In genomic region chr1:167654975-167655575, GRCh38 we compare ENCODE assay signal across 18 cellular contexts. TPM values are rescaled to one million over a fixed set of nuclear protein-coding genes. Genes with fewer than 3 reads are reported as not detected.
A peak's percentile ranks its signal among the peaks of the same experiment; 100 is the strongest.
DNase-seq lines count a peak whose midpoint lies in the region; ATAC-seq and TF ChIP-seq lines count a peak whose summit lies in the region.
"Had no signal": no experiment of that assay in that cellular context is flagged by ENCODE, and none has a peak within 500 bp of the region (broad histone marks: within the 10 kb centered on the region; RNA-seq: fewer than 3 reads in every experiment).

No MANE protein-coding gene starts in this region.

- H3K9me2 ChIP-seq in GM23338 (ENCODE audit: insufficient read depth) = 0 out of 2 replicates have a peak, but pooled peaks cover 4% of the 10 kb centered on the region

- peaks cover 5% of the 10 kb centered on the region for H3K27me3 Mint-ChIP-seq in GM23338 (ENCODE audit: insufficient read depth, low read depth, poor library complexity)
- no peaks in the 10 kb centered on the region for H3K27me3 Mint-ChIP-seq in activated CD8-positive, alpha-beta T cell treated with anti-CD3 and anti-CD28 coated beads for 36 hours
- H3K27me3 Mint-ChIP-seq in activated CD4-positive, alpha-beta memory T cell treated with anti-CD3 and anti-CD28 coated beads, Interleukin-2, amount 10 ng/mL, durations not matched to agents 7 days and 5 days = no peaks in the 10 kb centered on the region
- H3K27me3 Mint-ChIP-seq: activated CD4-positive, alpha-beta T cell treated with anti-CD3 and anti-CD28 coated beads, Interleukin-2, amount 10 ng/mL, durations not matched to agents 7 days and 5 days had no signal

- H3K9me3 Mint-ChIP-seq in GM23338 = no peaks in the 10 kb centered on the region
- no peaks in the 10 kb centered on the region for H3K9me3 Mint-ChIP-seq in activated CD8-positive, alpha-beta T cell treated with anti-CD3 and anti-CD28 coated beads for 36 hours
- H3K9me3 Mint-ChIP-seq in activated CD4-positive, alpha-beta memory T cell treated with anti-CD3 and anti-CD28 coated beads, Interleukin-2, amount 10 ng/mL, durations not matched to agents 7 days and 5 days = no peaks in the 10 kb centered on the region
- H3K9me3 Mint-ChIP-seq: activated CD4-positive, alpha-beta T cell treated with anti-CD3 and anti-CD28 coated beads, Interleukin-2, amount 10 ng/mL, durations not matched to agents 7 days and 5 days; mesothelial cell of epicardium; T-helper 1 cell treated with Interleukin-12 subunit alpha and Interleukin-12 subunit beta and Interleukin-4 antibody, amounts not matched to agents 30 μg/mL and 1 μg/mL, for 36 hours had no signal

- H3K9me3 ChIP-seq in heart right ventricle = no peaks in the 10 kb centered on the region
- no peaks in the 10 kb centered on the region for H3K9me3 ChIP-seq in trophoblast cell (ENCODE audit: insufficient read depth, low read depth, low read length)
- H3K9me3 ChIP-seq in thyroid gland = no peaks in the 10 kb centered on the region
- H3K9me3 ChIP-seq: BE2C, testis had no signal

- no peak for TF ChIP-seq CTCF in GM23338 (conservative IDR thresholded peaks at IDR 0.05; ENCODE audit: low read depth in 2 of 2)
- no peak for TF ChIP-seq CTCF in activated CD8-positive, alpha-beta T cell treated with anti-CD3 and anti-CD28 coated beads for 36 hours (IDR thresholded peaks at IDR 0.05)
- TF ChIP-seq CTCF in heart right ventricle (IDR thresholded peaks at IDR 0.05) = no peak
- no peak for TF ChIP-seq CTCF in thyroid gland (IDR thresholded peaks at IDR 0.05)

- peaks cover 4% of the 10 kb centered on the region for H3K79me1 ChIP-seq in trophoblast cell (ENCODE audit: low read length)

- no peak overlapping the region for H4K8ac ChIP-seq in trophoblast cell (ENCODE audit: low read depth, low read length)

- 29 to 32% methylated on average over 7 of the region's 7 CpGs for WGBS in heart right ventricle, 2 donors
- no CpG with 5 or more reads among the region's 7 CpGs for WGBS in trophoblast cell (ENCODE audit: extremely low coverage, insufficient coverage, insufficient read length)
- WGBS in thyroid gland, 2 donors = 55 to 77% methylated on average over 7 of the region's 7 CpGs

- no peaks in the 10 kb centered on the region for H3K36me3 Mint-ChIP-seq in GM23338 (ENCODE audit: low read depth)
- peaks cover 28% of the 10 kb centered on the region for H3K36me3 Mint-ChIP-seq in activated CD8-positive, alpha-beta T cell treated with anti-CD3 and anti-CD28 coated beads for 36 hours (ENCODE audit: low read depth)
- H3K36me3 Mint-ChIP-seq in activated CD4-positive, alpha-beta memory T cell treated with anti-CD3 and anti-CD28 coated beads, Interleukin-2, amount 10 ng/mL, durations not matched to agents 7 days and 5 days (ENCODE audit: low read depth) = peaks cover 69% of the 10 kb centered on the region
- H3K36me3 Mint-ChIP-seq: mesothelial cell of epicardium had no signal

- H3K4ac ChIP-seq in trophoblast cell (ENCODE audit: low read depth, low read length) = no peak overlapping the region

- no peak overlapping the region for H3K18ac ChIP-seq in trophoblast cell (ENCODE audit: low read length)

- H2AK5ac ChIP-seq in trophoblast cell (ENCODE audit: low read length) = no peak overlapping the region

- POLR2A ChIA-PET in activated CD8-positive, alpha-beta T cell treated with anti-CD3 and anti-CD28 coated beads for 36 hours (lab: Charles Lee) = interaction anchor here (0.8 kb wide), 1 partner anchor 11 kb away, joined by 3 read pairs; no protein-coding TSS in a partner anchor
- POLR2A ChIA-PET in activated CD4-positive, alpha-beta memory T cell treated with anti-CD3 and anti-CD28 coated beads, Interleukin-2, amount 10 ng/mL, durations not matched to agents 7 days and 5 days (lab: Charles Lee) = interaction anchor here (1.2 kb wide), 1 partner anchor 21 kb away, joined by 4 read pairs; no protein-coding TSS in a partner anchor

- H3K27ac ChIP-seq in GM23338 (ENCODE audit: low read depth) (no peak overlapping the region), heart right ventricle (peak overlapping the region; percentile 39 to 87 (median 70)), trophoblast cell (ENCODE audit: low read depth, low read length) (no peak overlapping the region), thyroid gland (peak overlapping the region in 1 of 3 donors; percentile 57)
- H3K27ac ChIP-seq: parathyroid adenoma, testis had no signal

- H2BK5ac ChIP-seq in trophoblast cell (ENCODE audit: low read depth, low read length, poor library complexity) = no peak overlapping the region

- H3K4me3 ChIP-seq in GM23338 = no peak overlapping the region
- no peak overlapping the region for H3K4me3 ChIP-seq in heart right ventricle
- H3K4me3 ChIP-seq in trophoblast cell (ENCODE audit: low read depth, low read length) = no peak overlapping the region
- no peak overlapping the region for H3K4me3 ChIP-seq in thyroid gland (replicated peaks in 1 of 3)
- H3K4me3 ChIP-seq: testis had no signal

- no peak overlapping the region for H3K14ac ChIP-seq in trophoblast cell (ENCODE audit: low read length)

- TF ChIP-seq POLR2A in thyroid gland (IDR thresholded peaks at IDR 0.05) = no peak

- no peak overlapping the region for H3K9ac ChIP-seq in trophoblast cell (ENCODE audit: low read length)
- H3K9ac ChIP-seq: parathyroid adenoma had no signal

- H3K79me2 ChIP-seq in GM23338 (replicated peaks; ENCODE audit: insufficient read depth) = no peaks in the 10 kb centered on the region
- H3K79me2 ChIP-seq in trophoblast cell (ENCODE audit: control insufficient read depth, insufficient read depth, low read length, poor library complexity) = no peaks in the 10 kb centered on the region
- H3K79me2 ChIP-seq: parathyroid adenoma had no signal

- no peak overlapping the region for H3K23ac ChIP-seq in trophoblast cell (ENCODE audit: low read length)

- H3K36me3 ChIP-seq in GM23338 (ENCODE audit: insufficient read depth) (no peaks in the 10 kb centered on the region), heart right ventricle (peaks cover 0 to 13% (median 0%) of the 10 kb centered on the region in 9 donors), trophoblast cell (ENCODE audit: control insufficient read depth in 1 of 2, insufficient read depth in 2 of 2, low read length in 2 of 2) (no peaks in the 10 kb centered on the region), thyroid gland (no peaks in the 10 kb centered on the region)
- H3K36me3 ChIP-seq: BE2C had no signal

- peaks cover 5% of the 10 kb centered on the region; the same call in 2 of the 3 replicates for H3K4me1 Mint-ChIP-seq in GM23338
- peaks cover 89% of the 10 kb centered on the region for H3K4me1 Mint-ChIP-seq in activated CD8-positive, alpha-beta T cell treated with anti-CD3 and anti-CD28 coated beads for 36 hours (ENCODE audit: low read depth)
- H3K4me1 Mint-ChIP-seq in activated CD4-positive, alpha-beta memory T cell treated with anti-CD3 and anti-CD28 coated beads, Interleukin-2, amount 10 ng/mL, durations not matched to agents 7 days and 5 days = peaks cover 61% of the 10 kb centered on the region

- H3K27ac Mint-ChIP-seq in GM23338 = no peak overlapping the region
- peak overlapping the region; percentile 52 for H3K27ac Mint-ChIP-seq in activated CD8-positive, alpha-beta T cell treated with anti-CD3 and anti-CD28 coated beads for 36 hours
- no peak overlapping the region for H3K27ac Mint-ChIP-seq in activated CD4-positive, alpha-beta memory T cell treated with anti-CD3 and anti-CD28 coated beads, Interleukin-2, amount 10 ng/mL, durations not matched to agents 7 days and 5 days
- H3K27ac Mint-ChIP-seq: activated CD4-positive, alpha-beta T cell treated with anti-CD3 and anti-CD28 coated beads, Interleukin-2, amount 10 ng/mL, durations not matched to agents 7 days and 5 days; mesothelial cell of epicardium; T-helper 1 cell treated with Interleukin-12 subunit alpha and Interleukin-12 subunit beta and Interleukin-4 antibody, amounts not matched to agents 30 μg/mL and 1 μg/mL, for 36 hours had no signal

- no peak overlapping the region for H3K4me3 Mint-ChIP-seq in GM23338
- no peak overlapping the region for H3K4me3 Mint-ChIP-seq in activated CD8-positive, alpha-beta T cell treated with anti-CD3 and anti-CD28 coated beads for 36 hours
- H3K4me3 Mint-ChIP-seq in activated CD4-positive, alpha-beta memory T cell treated with anti-CD3 and anti-CD28 coated beads, Interleukin-2, amount 10 ng/mL, durations not matched to agents 7 days and 5 days = no peak overlapping the region
- H3K4me3 Mint-ChIP-seq: activated CD4-positive, alpha-beta T cell treated with anti-CD3 and anti-CD28 coated beads, Interleukin-2, amount 10 ng/mL, durations not matched to agents 7 days and 5 days; mesothelial cell of epicardium; T-helper 1 cell treated with Interleukin-12 subunit alpha and Interleukin-12 subunit beta and Interleukin-4 antibody, amounts not matched to agents 30 μg/mL and 1 μg/mL, for 36 hours had no signal

- ATAC-seq in GM23338 = no peak
- ATAC-seq in activated CD8-positive, alpha-beta T cell treated with anti-CD3 and anti-CD28 coated beads for 36 hours = no peak
- peak; percentile 57 to 90 (median 74) for ATAC-seq in heart right ventricle

- DNase-seq in GM23338 (ENCODE audit: low spot score) (no peak), heart right ventricle (peak in 1 of 2 donors; percentile 80), trophoblast cell (no peak), thyroid gland (no peak), ureter (ENCODE audit: low spot score) (no peak), AG08396 (ENCODE audit: low spot score) (no peak)
- DNase-seq in activated CD8-positive, alpha-beta T cell treated with anti-CD3 and anti-CD28 coated beads for 36 hours = no peak
- DNase-seq in activated CD4-positive, alpha-beta memory T cell treated with anti-CD3 and anti-CD28 coated beads, Interleukin-2, amount 10 ng/mL, durations not matched to agents 7 days and 5 days = no peak
- DNase-seq: activated CD4-positive, alpha-beta T cell treated with anti-CD3 and anti-CD28 coated beads, Interleukin-2, amount 10 ng/mL, durations not matched to agents 7 days and 5 days; BE2C; foreskin fibroblast; NCI-H1930; NCI-H526 treated with DMSO at 0.1 percent for 48 hours; stimulated activated CD4-positive, alpha-beta T cell treated with anti-CD3 and anti-CD28 coated beads, Interleukin-12 subunit alpha, Interleukin-12 subunit beta, amount 100 ng/mL, for 4 hours; testis had no signal

- H3K4me1 ChIP-seq in GM23338 (ENCODE audit: insufficient read depth) (no peaks in the 10 kb centered on the region), heart right ventricle (peaks cover 20 to 100% (median 100%) of the 10 kb centered on the region in 9 donors), trophoblast cell (ENCODE audit: control insufficient read depth in 1 of 2, insufficient read depth in 2 of 2, low read length in 2 of 2) (peaks cover 3 to 6% of the 10 kb centered on the region in 2 experiments), thyroid gland (no peaks in the 10 kb centered on the region)

- no peaks in the 10 kb centered on the region for H3F3A ChIP-seq in GM23338 (replicated peaks; ENCODE audit: low read depth)

- no peak overlapping the region for H3K4me2 ChIP-seq in GM23338
- no peak overlapping the region for H3K4me2 ChIP-seq in trophoblast cell (ENCODE audit: low read length)

- CTCF ChIA-PET in activated CD8-positive, alpha-beta T cell treated with anti-CD3 and anti-CD28 coated beads for 36 hours (lab: Charles Lee) = interaction anchor here (1.0 to 1.6 kb wide), 6 partner anchors 13 to 54 kb away, joined by 3 to 8 read pairs (median 4); no protein-coding TSS in a partner anchor
- CTCF ChIA-PET in activated CD4-positive, alpha-beta memory T cell treated with anti-CD3 and anti-CD28 coated beads, Interleukin-2, amount 10 ng/mL, durations not matched to agents 7 days and 5 days (lab: Charles Lee) = interaction anchor here (0.8 kb wide), 1 partner anchor 33 kb away, joined by 3 read pairs; no protein-coding TSS in a partner anchor

- H2AFZ ChIP-seq in GM23338 (peak overlapping the region; percentile 23; the same call in 1 of the 2 replicates), trophoblast cell (ENCODE audit: insufficient read depth, low read length, poor library complexity) (no peak overlapping the region)
- H2AFZ ChIP-seq: parathyroid adenoma had no signal

- H3K27me3 ChIP-seq in GM23338 (ENCODE audit: insufficient read depth) (no peaks in the 10 kb centered on the region), heart right ventricle (no peaks in the 10 kb centered on the region), trophoblast cell (ENCODE audit: insufficient read depth, low read length) (no peaks in the 10 kb centered on the region), thyroid gland (no peaks in the 10 kb centered on the region)
- H3K27me3 ChIP-seq: BE2C, testis had no signal

- no peak overlapping the region for H2BK120ac ChIP-seq in trophoblast cell (ENCODE audit: insufficient read depth, low read length, poor library complexity)

- H2BK12ac ChIP-seq in trophoblast cell (ENCODE audit: low read length) = peak overlapping the region; percentile 37

- intact Hi-C loops in activated CD8-positive, alpha-beta T cell treated with anti-CD3 and anti-CD28 coated beads for 36 hours (cut with micrococcal nuclease) = no loop called here
- intact Hi-C loops in heart right ventricle (cut with DNase I) = loop anchor here in 2 of 10 donors (5.0 kb wide), 1 partner anchor 32 kb away; no protein-coding TSS in a partner anchor
- intact Hi-C loops in thyroid gland (cut with DNase I) = no loop called here

- no peak overlapping the region for H4K12ac ChIP-seq in trophoblast cell (ENCODE audit: low read depth, low read length)

- no peak overlapping the region for H4K91ac ChIP-seq in trophoblast cell (ENCODE audit: low read depth, low read length)

- no peaks in the 10 kb centered on the region for H4K20me1 ChIP-seq in GM23338 (replicated peaks; ENCODE audit: insufficient read depth)

RNA-seq across cellular contexts. Expression of gene RCSD1, which starts 25.0 kb away (rescaled TPM):
- total RNA-seq in GM23338 (2014; rRNA removed; shearing (Covaris generic)) = 0.73 TPM in 1 of 2 replicates, not detected in the other
- 0.18 and 0.42 TPM in 2 replicates for polyA plus RNA-seq in GM23338 (2016; fragmentation: Nextera tagmentation; extraction: Ambion mirVana)
- 10 to 100 TPM; 66.4 to 67.9 TPM for total RNA-seq in activated CD8-positive, alpha-beta T cell treated with anti-CD3 and anti-CD28 coated beads for 36 hours
- 10 to 100 TPM; 27.9 to 50.2 (median 39.7) TPM for total RNA-seq in heart right ventricle
- polyA plus RNA-seq in heart right ventricle = 10 to 100 TPM in 1 of 2 donors, 1 to 10 TPM in 1; 9.0 to 13.5 TPM
- polyA plus RNA-seq in trophoblast cell (2013) = 0.46 and 0.53 TPM in 2 replicates
- 10 to 100 TPM in 2 of 4 donors, 1 to 10 TPM in 2; 7.1 to 14.2 (median 10.8) TPM for total RNA-seq in thyroid gland
- 8.7 TPM for total RNA-seq in ureter
- 100 to 1,000 TPM; 155 to 158 TPM for total RNA-seq in activated CD4-positive, alpha-beta memory T cell treated with anti-CD3 and anti-CD28 coated beads, Interleukin-2, amount 10 ng/mL, durations not matched to agents 7 days and 5 days

Comparison
In these comparisons a context has a peak if more than half of its experiments do, and no peak if none do; other contexts are left out.
1. ATAC-seq: peak in heart right ventricle (8 of 8); none in GM23338 (single experiment) and activated CD8-positive, alpha-beta T cell treated with anti-CD3 and anti-CD28 coated beads for 36 hours (single experiment).
2. H3K27ac ChIP-seq: peak in heart right ventricle (10 of 10); none in GM23338 (single experiment) and trophoblast cell (single experiment).